15 cellular contexts compared by ENCODE assay signal in genomic region chr10:62861507-62861906, GRCh38.
"Had no signal": no experiment of that assay in that cellular context is flagged by ENCODE, and none has a peak within 500 bp of the region (broad histone marks: within the 10 kb centered on the region; RNA-seq: fewer than 3 reads in every experiment).

No MANE protein-coding gene starts in this region.

- H3K36me3 ChIP-seq: brain microvascular endothelial cell, colonic mucosa, left ventricle myocardium inferior, upper lobe of right lung had no signal

- H3K4me1 Mint-ChIP-seq: endodermal cell had no signal

- H3K9me3 Mint-ChIP-seq: activated T-helper 1 cell treated with anti-CD3 and anti-CD28 coated beads, Interleukin-12 subunit alpha, Interleukin-12 subunit beta, Interleukin-2, Interleukin-4 antibody, amounts not matched to agents 30 ng/mL and 10 ng/mL and 1 ng/mL, durations not matched to agents 14 hours and 24 hours and 36 hours; central memory CD8-positive, alpha-beta T cell; endodermal cell; immature natural killer cell; nephron progenitor cell had no signal

- H3K4me1 ChIP-seq: colonic mucosa had no signal

- H3K4me3 ChIP-seq: colonic mucosa, left ventricle myocardium inferior, upper lobe of right lung had no signal

- H3K27ac Mint-ChIP-seq: activated T-helper 1 cell treated with anti-CD3 and anti-CD28 coated beads, Interleukin-12 subunit alpha, Interleukin-12 subunit beta, Interleukin-2, Interleukin-4 antibody, amounts not matched to agents 30 ng/mL and 10 ng/mL and 1 ng/mL, durations not matched to agents 14 hours and 24 hours and 36 hours; endodermal cell had no signal

- H3K4me3 Mint-ChIP-seq: activated T-helper 1 cell treated with anti-CD3 and anti-CD28 coated beads, Interleukin-12 subunit alpha, Interleukin-12 subunit beta, Interleukin-2, Interleukin-4 antibody, amounts not matched to agents 30 ng/mL and 10 ng/mL and 1 ng/mL, durations not matched to agents 14 hours and 24 hours and 36 hours; central memory CD8-positive, alpha-beta T cell; endodermal cell; nephron progenitor cell had no signal

- H3K27me3 Mint-ChIP-seq: central memory CD8-positive, alpha-beta T cell had no signal

- H3K27me3 ChIP-seq: brain microvascular endothelial cell, colonic mucosa, upper lobe of right lung had no signal

- DNase-seq: anterior cingulate cortex; brain microvascular endothelial cell; colonic mucosa; immature natural killer cell; kidney glomerular epithelial cell; left ventricle myocardium inferior; occipital lobe; retina; stimulated activated CD4-positive, alpha-beta T cell treated with anti-CD3 and anti-CD28 coated beads, Interleukin-2, amount 100 ng/mL, for 48 hours; upper lobe of right lung had no signal

- H3K9me3 ChIP-seq: colonic mucosa, left ventricle myocardium inferior, upper lobe of right lung had no signal

- H3K27ac ChIP-seq: brain microvascular endothelial cell, colonic mucosa, epithelial cell of prostate, left ventricle myocardium inferior, upper lobe of right lung had no signal
